In genomic region chr20:25076201-25076600, GRCh38 we compare ENCODE assay signal across 19 cellular contexts. TPM values are rescaled to one million over a fixed set of nuclear protein-coding genes. Genes with fewer than 3 reads are reported as not detected.
DNase-seq lines count a peak whose midpoint lies in the region; ATAC-seq, FAIRE-seq and TF ChIP-seq lines count a peak whose summit lies in the region.
"Had no signal": no experiment of that assay in that cellular context is flagged by ENCODE, and none has a peak within 500 bp of the region (broad histone marks: within the 10 kb centered on the region; RNA-seq: fewer than 3 reads in every experiment).

No MANE protein-coding gene starts in this region.

- H3K4me1 ChIP-seq in PC-9 (replicated peaks; ENCODE audit: insufficient read depth), result peaks cover 78% of the 10 kb centered on the region

- H3F3A ChIP-seq in PC-9 (ENCODE audit: insufficient read depth, low read depth), result peaks cover 56% of the 10 kb centered on the region

- no peaks in the 10 kb centered on the region; the same call in 1 of the 2 replicates for H3K9me3 ChIP-seq in PC-9 (ENCODE audit: insufficient read depth, low read depth)

- 0 out of 2 replicates have a peak, but pooled peaks cover 11% of the 10 kb centered on the region for H3K79me2 ChIP-seq in PC-9 (ENCODE audit: low read depth)

- CTCF ChIA-PET in activated CD8-positive, alpha-beta memory T cell treated with anti-CD3 and anti-CD28 coated beads, Interleukin-2, amount 10 ng/mL, durations not matched to agents 7 days and 5 days (lab: Charles Lee), result no interaction called here
- CTCF ChIA-PET in PC-9 (lab: Charles Lee), result no interaction called here

- DNase-seq in activated CD8-positive, alpha-beta memory T cell treated with anti-CD3 and anti-CD28 coated beads for 24 hours, result peak; percentile 32
- DNase-seq in activated CD8-positive, alpha-beta memory T cell treated with anti-CD3 and anti-CD28 coated beads, Interleukin-2, amount 10 ng/mL, durations not matched to agents 7 days and 5 days, result no peak
- DNase-seq in PC-9 (peak; percentile 39 to 89), kidney tubule cell (ENCODE audit: low spot score) (peak; percentile 22), urothelium cell line (ENCODE audit: low spot score) (peak; percentile 61), glomerular visceral epithelial cell (ENCODE audit: extremely low spot score) (no peak), CD14-positive monocyte (ENCODE audit: low spot score) (no peak)
- DNase-seq in stimulated activated naive B cell treated with anti-CD40 and anti-IgM and Interleukin-4, amounts not matched to agents 10 μg/mL and 1 μg/mL and 100 μg/mL, for 72 hours, result no peak
- DNase-seq: GF-D8, NCI-H1436 treated with DMSO at 0.1 percent for 48 hours, NCI-H2081 treated with DMSO at 0.1 percent for 48 hours had no signal

- H3K9me3 Mint-ChIP-seq in activated CD8-positive, alpha-beta memory T cell treated with anti-CD3 and anti-CD28 coated beads, Interleukin-2, amount 10 ng/mL, durations not matched to agents 7 days and 5 days (ENCODE audit: low read depth), result no peaks in the 10 kb centered on the region
- H3K9me3 Mint-ChIP-seq in CD14-positive monocyte, result peaks cover 0 to 9% (median 3%) of the 10 kb centered on the region in 7 donors
- H3K9me3 Mint-ChIP-seq in stimulated activated naive B cell treated with anti-CD40 and anti-IgM and Interleukin-4, amounts not matched to agents 10 μg/mL and 1 μg/mL and 100 μg/mL, for 72 hours, result peaks cover 0 to 1% of the 10 kb centered on the region in 2 donors
- H3K9me3 Mint-ChIP-seq: H9 had no signal

- H3K27me3 ChIP-seq in PC-9 (ENCODE audit: insufficient read depth, low read depth), result no peaks in the 10 kb centered on the region

- H3K27me3 Mint-ChIP-seq in activated CD8-positive, alpha-beta memory T cell treated with anti-CD3 and anti-CD28 coated beads, Interleukin-2, amount 10 ng/mL, durations not matched to agents 7 days and 5 days, result peaks cover 85% of the 10 kb centered on the region
- peaks cover 59 to 75% (median 62%) of the 10 kb centered on the region in 3 donors for H3K27me3 Mint-ChIP-seq in CD14-positive monocyte (ENCODE audit: low read depth in 3 of 3)
- H3K27me3 Mint-ChIP-seq in stimulated activated naive B cell treated with anti-CD40 and anti-IgM and Interleukin-4, amounts not matched to agents 10 μg/mL and 1 μg/mL and 100 μg/mL, for 72 hours, result peaks cover 59 to 70% of the 10 kb centered on the region in 2 donors

- peaks cover 2% of the 10 kb centered on the region for H3K36me3 Mint-ChIP-seq in activated CD8-positive, alpha-beta memory T cell treated with anti-CD3 and anti-CD28 coated beads, Interleukin-2, amount 10 ng/mL, durations not matched to agents 7 days and 5 days
- H3K36me3 Mint-ChIP-seq in CD14-positive monocyte, result peaks cover 0 to 5% of the 10 kb centered on the region in 2 donors
- H3K36me3 Mint-ChIP-seq in stimulated activated naive B cell treated with anti-CD40 and anti-IgM and Interleukin-4, amounts not matched to agents 10 μg/mL and 1 μg/mL and 100 μg/mL, for 72 hours, result no peaks in the 10 kb centered on the region

- peak overlapping the region; percentile 3; the same call in 1 of the 2 replicates for H3K4me3 ChIP-seq in PC-9
- H3K4me3 ChIP-seq: SK-N-MC had no signal

- TF ChIP-seq CTCF in PC-9 (conservative IDR thresholded peaks at IDR 0.05), result no peak
- no peak for TF ChIP-seq CTCF in CD14-positive monocyte (IDR thresholded peaks at IDR 0.05)

- H2AFZ ChIP-seq in PC-9, result no peak overlapping the region

- peak overlapping the region; percentile 72 for H3K4me2 ChIP-seq in PC-9

- no peak overlapping the region for H3K27ac Mint-ChIP-seq in activated CD8-positive, alpha-beta memory T cell treated with anti-CD3 and anti-CD28 coated beads, Interleukin-2, amount 10 ng/mL, durations not matched to agents 7 days and 5 days
- H3K27ac Mint-ChIP-seq in CD14-positive monocyte, result no peak overlapping the region
- H3K27ac Mint-ChIP-seq in stimulated activated naive B cell treated with anti-CD40 and anti-IgM and Interleukin-4, amounts not matched to agents 10 μg/mL and 1 μg/mL and 100 μg/mL, for 72 hours, result no peak overlapping the region
- H3K27ac Mint-ChIP-seq: H9 had no signal

- H3K27ac ChIP-seq in PC-9, result peak overlapping the region; percentile 77
- H3K27ac ChIP-seq: C4-2B, SK-N-MC had no signal

- H3K4me1 Mint-ChIP-seq in activated CD8-positive, alpha-beta memory T cell treated with anti-CD3 and anti-CD28 coated beads, Interleukin-2, amount 10 ng/mL, durations not matched to agents 7 days and 5 days, result peaks cover 5% of the 10 kb centered on the region
- H3K4me1 Mint-ChIP-seq in CD14-positive monocyte, result peaks cover 12% of the 10 kb centered on the region
- peaks cover 7 to 17% of the 10 kb centered on the region in 2 donors for H3K4me1 Mint-ChIP-seq in stimulated activated naive B cell treated with anti-CD40 and anti-IgM and Interleukin-4, amounts not matched to agents 10 μg/mL and 1 μg/mL and 100 μg/mL, for 72 hours

- ATAC-seq in activated CD8-positive, alpha-beta memory T cell treated with anti-CD3 and anti-CD28 coated beads, Interleukin-2, amount 10 ng/mL, durations not matched to agents 7 days and 5 days, result no peak
- ATAC-seq in stimulated activated naive B cell treated with anti-CD40 and anti-IgM and Interleukin-4, amounts not matched to agents 10 μg/mL and 1 μg/mL and 100 μg/mL, for 72 hours (replicated peaks), result no peak
- ATAC-seq: Right ventricle myocardium inferior had no signal

- H3K36me3 ChIP-seq in PC-9 (ENCODE audit: low read depth), result no peaks in the 10 kb centered on the region

- no peak for FAIRE-seq in urothelium cell line (lab: Jason Lieb, UNC)
- FAIRE-seq: A204.1 had no signal

- H3K9me2 ChIP-seq in PC-9 (ENCODE audit: insufficient read depth), result no peaks in the 10 kb centered on the region; the same call in 1 of the 2 replicates

- no peak overlapping the region for H3K4me3 Mint-ChIP-seq in activated CD8-positive, alpha-beta memory T cell treated with anti-CD3 and anti-CD28 coated beads, Interleukin-2, amount 10 ng/mL, durations not matched to agents 7 days and 5 days
- peak overlapping the region in 1 of 2 donors; percentile 26 for H3K4me3 Mint-ChIP-seq in CD14-positive monocyte
- H3K4me3 Mint-ChIP-seq in stimulated activated naive B cell treated with anti-CD40 and anti-IgM and Interleukin-4, amounts not matched to agents 10 μg/mL and 1 μg/mL and 100 μg/mL, for 72 hours, result no peak overlapping the region

- no TSS peak for BruUV-seq in PC-9 (replicated peaks; lab: Mats Ljungman, UMichigan)

- H4K20me1 ChIP-seq in PC-9 (ENCODE audit: insufficient read depth), result no peaks in the 10 kb centered on the region

- POLR2A ChIA-PET in PC-9 (lab: Charles Lee; ENCODE audit: unreplicated experiment), result interaction anchor here (0.7 kb wide), 1 partner anchor 118 kb away, joined by 4 read pairs; no protein-coding TSS in a partner anchor

- intact Hi-C loops in PC-9 (cut with micrococcal nuclease; ENCODE audit: unreplicated experiment), result loop anchor here (1.0 to 10.0 kb wide), 6 partner anchors 61 to 176 kb away; no protein-coding TSS in a partner anchor
- intact Hi-C loops in CD14-positive monocyte (cut with micrococcal nuclease), result no loop called here

RNA-seq across cellular contexts. Expression of gene VSX1, which starts 5.7 kb away (rescaled TPM):
- total RNA-seq in activated CD8-positive, alpha-beta memory T cell treated with anti-CD3 and anti-CD28 coated beads, Interleukin-2, amount 10 ng/mL, durations not matched to agents 7 days and 5 days, result not detected
- total RNA-seq in PC-9 (2021), result 0.65 and 1.5 TPM in 2 replicates
- not detected for polyA plus RNA-seq in CD14-positive monocyte
- total RNA-seq: Caco-2, H9, IMR-90, OCI-LY7 had no signal
- polyA plus RNA-seq: IMR-90 had no signal

RNA-seq across cellular contexts. Expression of gene ACSS1, which starts 18.3 kb away (rescaled TPM):
- 10 to 100 TPM; 44.4 TPM for total RNA-seq in activated CD8-positive, alpha-beta memory T cell treated with anti-CD3 and anti-CD28 coated beads, Interleukin-2, amount 10 ng/mL, durations not matched to agents 7 days and 5 days
- total RNA-seq in PC-9 (2021), result 12.8 and 12.9 TPM in 2 replicates
- polyA plus RNA-seq in CD14-positive monocyte, result 10 to 100 TPM; 27.6 to 32.0 TPM

Comparison
In these comparisons a context has a peak if more than half of its experiments do, and no peak if none do; other contexts are left out.
1. DNase-seq: peak in activated CD8-positive, alpha-beta memory T cell treated with anti-CD3 and anti-CD28 coated beads for 24 hours (single experiment), PC-9 (2 of 2), kidney tubule cell (single experiment) and urothelium cell line (single experiment); none in activated CD8-positive, alpha-beta memory T cell treated with anti-CD3 and anti-CD28 coated beads, Interleukin-2, amount 10 ng/mL, durations not matched to agents 7 days and 5 days (single experiment), glomerular visceral epithelial cell (single experiment), CD14-positive monocyte (single experiment) and stimulated activated naive B cell treated with anti-CD40 and anti-IgM and Interleukin-4, amounts not matched to agents 10 μg/mL and 1 μg/mL and 100 μg/mL, for 72 hours (single experiment).